In genomic region chr9:14216612-14217194, GRCh38 we compare ENCODE assay signal across 22 cellular contexts.
A peak's percentile ranks its signal among the peaks of the same experiment; 100 is the strongest.
DNase-seq lines count a peak whose midpoint lies in the region; ATAC-seq and TF ChIP-seq lines count a peak whose summit lies in the region.
"Had no signal": no experiment of that assay in that cellular context is flagged by ENCODE, and none has a peak within 500 bp of the region (broad histone marks: within the 10 kb centered on the region; RNA-seq: fewer than 3 reads in every experiment).

No MANE protein-coding gene starts in this region.

- H3K9me3 ChIP-seq in mammary epithelial cell (replicated peaks; ENCODE audit: insufficient read depth, low read length): no peaks in the 10 kb centered on the region
- no peaks in the 10 kb centered on the region for H3K9me3 ChIP-seq in breast epithelium
- no peaks in the 10 kb centered on the region for H3K9me3 ChIP-seq in RWPE2 (ENCODE audit: severe bottlenecking)
- no peaks in the 10 kb centered on the region for H3K9me3 ChIP-seq in stomach
- H3K9me3 ChIP-seq: BLaER1, SJSA1 had no signal

- TF ChIP-seq POLR2A in breast epithelium (IDR thresholded peaks at IDR 0.05) (no peak), stomach (IDR thresholded peaks at IDR 0.05) (no peak)

- no TSS peak for BruUV-seq in mammary epithelial cell (replicated peaks; lab: Mats Ljungman, UMichigan)

- H3K4me3 ChIP-seq in mammary epithelial cell (replicated peaks in 1 of 3; ENCODE audit: insufficient read depth in 1 of 3, low read depth in 2 of 3, low read length in 3 of 3): no peak overlapping the region
- H3K4me3 ChIP-seq in breast epithelium: no peak overlapping the region
- no peak overlapping the region for H3K4me3 ChIP-seq in RWPE2 (ENCODE audit: severe bottlenecking)
- H3K4me3 ChIP-seq in epithelial cell of esophagus (ENCODE audit: low read length): no peak overlapping the region
- no peak overlapping the region for H3K4me3 ChIP-seq in stomach
- H3K4me3 ChIP-seq: BLaER1, SJSA1 had no signal

- in situ Hi-C loops in mammary epithelial cell (cut with MboI; ENCODE audit: low sequenced_read_pairs in 2 of 2): no loop called here

- DNase-seq in mammary epithelial cell (no peak), breast epithelium (ENCODE audit: low spot score in 2 of 2) (no peak), RWPE2 (ENCODE audit: low spot score) (no peak), epithelial cell of esophagus (ENCODE audit: low read depth) (peak; percentile 33), stomach (no peak), NCI-H1105 (lab: John Stamatoyannopoulos, UW) (no peak), substantia nigra (lab: John Stamatoyannopoulos, UW) (no peak)
- DNase-seq: CD4-positive, alpha-beta T cell; COR-L47; DMS 273 treated with DMSO at 0.1 percent for 48 hours; GOT3; KG1; NCI-H1092; NCI-H146; NCI-H2029; NCI-H2227 treated with DMSO at 0.1 percent for 48 hours; NCI-H510A; NCI-H748 treated with DMSO at 0.1 percent for 48 hours had no signal

- TF ChIP-seq EP300 in stomach (IDR thresholded peaks at IDR 0.05): no peak

- peaks cover 61% of the 10 kb centered on the region for H3K4me1 ChIP-seq in mammary epithelial cell (ENCODE audit: insufficient read depth, low read length)
- H3K4me1 ChIP-seq in breast epithelium: peaks cover 4 to 8% of the 10 kb centered on the region in 2 donors
- peaks cover 90% of the 10 kb centered on the region for H3K4me1 ChIP-seq in RWPE2 (ENCODE audit: insufficient read depth, poor library complexity, severe bottlenecking)
- peaks cover 20 to 99% (median 55%) of the 10 kb centered on the region in 4 donors for H3K4me1 ChIP-seq in stomach
- H3K4me1 ChIP-seq: BLaER1 had no signal

- H3K27ac ChIP-seq in mammary epithelial cell (ENCODE audit: insufficient read depth, low read depth, low read length) (peak overlapping the region; percentile 37), breast epithelium (no peak overlapping the region), RWPE2 (ENCODE audit: poor library complexity, severe bottlenecking) (peak overlapping the region; percentile 95), stomach (peak overlapping the region in 3 of 5 donors; percentile 21 to 64 (median 28)), substantia nigra (ENCODE audit: low read depth, low read length, poor library complexity, severe bottlenecking) (no peak overlapping the region)
- H3K27ac ChIP-seq: BLaER1, SJSA1 had no signal

- H2AFZ ChIP-seq in mammary epithelial cell (ENCODE audit: low read depth, low read length): no peak overlapping the region

- no peak overlapping the region for H3K4me2 ChIP-seq in mammary epithelial cell (ENCODE audit: insufficient read depth, low read depth, low read length)
- H3K4me2 ChIP-seq: BLaER1 had no signal

- intact Hi-C loops in mammary epithelial cell (cut with micrococcal nuclease): loop anchor here (2.0 kb wide), 1 partner anchor 34 kb away; no protein-coding TSS in a partner anchor
- intact Hi-C loops in breast epithelium (cut with DNase I; ENCODE audit: low total_unique reads): no loop called here
- intact Hi-C loops in stomach (cut with DNase I; ENCODE audit: low total_unique reads): no loop called here

- H3K79me2 ChIP-seq in mammary epithelial cell (ENCODE audit: insufficient read depth, low read length): peaks cover 71% of the 10 kb centered on the region

- 71% methylated on average over 1 of the region's 1 CpG for WGBS in mammary epithelial cell (ENCODE audit: low coverage, missing lambda C conversion rate)
- 86 to 100% (median 96%) methylated on average over 1 of the region's 1 CpG for WGBS in stomach, 5 donors

- ATAC-seq in RWPE2 (ENCODE audit: low read depth) (peak; percentile 41), HG02588 (IDR thresholded peaks at IDR 0.05; ENCODE audit: unreplicated experiment) (no peak)
- ATAC-seq: Right ventricle myocardium inferior had no signal

- dilution Hi-C loops in mammary epithelial cell (cut with HindIII; ENCODE audit: low sequenced_read_pairs): loop anchor here (25.0 kb wide), 1 partner anchor 96 kb away; the partner anchor contains the start of gene NFIB

- H3K9ac ChIP-seq in mammary epithelial cell (ENCODE audit: insufficient read depth, low read length): no peak overlapping the region
- H3K9ac ChIP-seq: BLaER1 had no signal

- CTCF ChIA-PET in mammary epithelial cell (lab: Charles Lee; ENCODE audit: low non-redundant PET): no interaction called here

- H3K27me3 ChIP-seq in mammary epithelial cell (ENCODE audit: insufficient read depth, low read length) (no peaks in the 10 kb centered on the region), breast epithelium (no peaks in the 10 kb centered on the region), RWPE2 (ENCODE audit: insufficient read depth, poor library complexity, severe bottlenecking) (no peaks in the 10 kb centered on the region), stomach (no peaks in the 10 kb centered on the region)
- H3K27me3 ChIP-seq: BLaER1, SJSA1 had no signal

- TF ChIP-seq CTCF in mammary epithelial cell (conservative IDR thresholded peaks at IDR 0.05 in 1 of 2, IDR thresholded peaks at IDR 0.05 in 1 of 2; ENCODE audit: extremely low read depth in 1 of 2, insufficient read depth in 1 of 2, low read depth in 1 of 2, low read length in 2 of 2) (no peak), breast epithelium (IDR thresholded peaks at IDR 0.05) (no peak), RWPE2 (IDR thresholded peaks at IDR 0.05; ENCODE audit: poor library complexity, severe bottlenecking) (no peak), epithelial cell of esophagus (IDR thresholded peaks at IDR 0.05; ENCODE audit: insufficient read depth, low read depth, low read length, missing control alignments) (no peak), stomach (IDR thresholded peaks at IDR 0.05) (no peak)

- H3K36me3 ChIP-seq in mammary epithelial cell (ENCODE audit: insufficient read depth, low read length) (no peaks in the 10 kb centered on the region), breast epithelium (no peaks in the 10 kb centered on the region), RWPE2 (ENCODE audit: low read depth) (peaks cover 4% of the 10 kb centered on the region; the same call in 1 of the 2 replicates), stomach (no peaks in the 10 kb centered on the region)
- H3K36me3 ChIP-seq: BLaER1, SJSA1 had no signal

- H4K20me1 ChIP-seq in mammary epithelial cell (ENCODE audit: insufficient read depth, low read length): no peaks in the 10 kb centered on the region
- H4K20me1 ChIP-seq: BLaER1 had no signal

Comparison
In these comparisons a context has a peak if more than half of its experiments do, and no peak if none do; other contexts are left out.
1. H3K27ac ChIP-seq: peak in mammary epithelial cell (single experiment), RWPE2 (single experiment) and stomach (3 of 5); none in breast epithelium (0 of 2) and substantia nigra (single experiment).